1 cellular context compared by ENCODE assay signal in the genomic region with DNA sequence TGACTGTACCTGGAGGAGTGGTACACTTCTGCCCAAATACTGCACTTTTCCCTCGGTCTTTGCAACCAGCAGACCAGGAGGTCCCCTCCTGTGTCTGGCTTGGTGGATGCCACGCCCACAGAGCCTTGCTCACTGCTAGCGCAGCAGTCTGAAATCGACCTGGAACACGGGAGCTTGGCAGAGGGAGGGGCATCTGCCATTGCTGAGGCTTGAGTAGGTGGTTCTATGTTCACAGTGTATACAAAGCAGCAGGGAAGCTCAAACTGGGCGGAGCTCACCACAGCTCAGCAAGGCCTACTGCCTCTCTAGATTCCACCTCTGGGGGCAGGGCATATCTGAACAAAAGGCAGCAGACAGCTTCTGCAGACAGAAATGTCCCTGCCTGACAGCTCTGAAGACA.
TF ChIP-seq lines count a peak whose summit lies in the region.
"Not testable (repeated sequence)": the region's sequence is repeated elsewhere in the genome, so short reads cannot be mapped to it uniquely, and the experiment has no call there.

No MANE protein-coding gene starts in this region.

TF ChIP-seq in HepG2, 621 proteins besides CTCF, POLR2A, EP300 and RAD21:
- TF ChIP-seq ZFY (CRISPR knock-in tag; IDR thresholded peaks at IDR 0.05) (0 out of 2 replicates have a peak, but pooled peaks have one; percentile 26), ZFX (CRISPR knock-in tag; IDR thresholded peaks at IDR 0.05; ENCODE audit: low read depth) (0 out of 2 replicates have a peak, but pooled peaks have one; percentile 22), SP5 (CRISPR knock-in tag; IDR thresholded peaks at IDR 0.05; ENCODE audit: borderline replicate concordance, low read depth) (peak; percentile 65), SOX13 (CRISPR knock-in tag; conservative IDR thresholded peaks at IDR 0.05 in 1 of 2, IDR thresholded peaks at IDR 0.05 in 1 of 2) (0 out of 4 replicates have a peak, but pooled peaks of 1 of the 2 experiments have one; percentile 6), ZBTB26 (CRISPR knock-in tag; IDR thresholded peaks at IDR 0.05; ENCODE audit: borderline replicate concordance) (0 out of 2 replicates have a peak, but pooled peaks have one; percentile 28), FOXA1 (CRISPR knock-in tag; IDR thresholded peaks at IDR 0.05) (peak; percentile 47; the same call in 1 of the 2 replicates), TEAD3 (CRISPR knock-in tag; optimal IDR thresholded peaks at IDR 0.05; ENCODE audit: borderline replicate concordance) (peak; percentile 22), STAG1 (CRISPR knock-in tag; IDR thresholded peaks at IDR 0.05) (peak; percentile 14; the same call in 1 of the 2 replicates)
- TF ChIP-seq, protein P1, sequence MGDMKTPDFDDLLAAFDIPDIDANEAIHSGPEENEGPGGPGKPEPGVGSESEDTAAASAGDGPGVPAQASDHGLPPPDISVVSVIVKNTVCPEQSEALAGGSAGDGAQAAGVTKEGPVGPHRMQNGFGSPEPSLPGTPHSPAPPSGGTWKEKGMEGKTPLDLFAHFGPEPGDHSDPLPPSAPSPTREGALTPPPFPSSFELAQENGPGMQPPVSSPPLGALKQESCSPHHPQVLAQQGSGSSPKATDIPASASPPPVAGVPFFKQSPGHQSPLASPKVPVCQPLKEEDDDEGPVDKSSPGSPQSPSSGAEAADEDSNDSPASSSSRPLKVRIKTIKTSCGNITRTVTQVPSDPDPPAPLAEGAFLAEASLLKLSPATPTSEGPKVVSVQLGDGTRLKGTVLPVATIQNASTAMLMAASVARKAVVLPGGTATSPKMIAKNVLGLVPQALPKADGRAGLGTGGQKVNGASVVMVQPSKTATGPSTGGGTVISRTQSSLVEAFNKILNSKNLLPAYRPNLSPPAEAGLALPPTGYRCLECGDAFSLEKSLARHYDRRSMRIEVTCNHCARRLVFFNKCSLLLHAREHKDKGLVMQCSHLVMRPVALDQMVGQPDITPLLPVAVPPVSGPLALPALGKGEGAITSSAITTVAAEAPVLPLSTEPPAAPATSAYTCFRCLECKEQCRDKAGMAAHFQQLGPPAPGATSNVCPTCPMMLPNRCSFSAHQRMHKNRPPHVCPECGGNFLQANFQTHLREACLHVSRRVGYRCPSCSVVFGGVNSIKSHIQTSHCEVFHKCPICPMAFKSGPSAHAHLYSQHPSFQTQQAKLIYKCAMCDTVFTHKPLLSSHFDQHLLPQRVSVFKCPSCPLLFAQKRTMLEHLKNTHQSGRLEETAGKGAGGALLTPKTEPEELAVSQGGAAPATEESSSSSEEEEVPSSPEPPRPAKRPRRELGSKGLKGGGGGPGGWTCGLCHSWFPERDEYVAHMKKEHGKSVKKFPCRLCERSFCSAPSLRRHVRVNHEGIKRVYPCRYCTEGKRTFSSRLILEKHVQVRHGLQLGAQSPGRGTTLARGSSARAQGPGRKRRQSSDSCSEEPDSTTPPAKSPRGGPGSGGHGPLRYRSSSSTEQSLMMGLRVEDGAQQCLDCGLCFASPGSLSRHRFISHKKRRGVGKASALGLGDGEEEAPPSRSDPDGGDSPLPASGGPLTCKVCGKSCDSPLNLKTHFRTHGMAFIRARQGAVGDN (CRISPR knock-in tag; IDR thresholded peaks at IDR 0.05) = peak; percentile 40; the same call in 1 of the 2 replicates
- TF ChIP-seq SOX13, FOXA1 (IDR thresholded peaks at IDR 0.05): not testable (repeated sequence)
TF ChIP-seq in HepG2: peak in this region for 9; not testable (repeated sequence) for 612.
